In the genomic region with DNA sequence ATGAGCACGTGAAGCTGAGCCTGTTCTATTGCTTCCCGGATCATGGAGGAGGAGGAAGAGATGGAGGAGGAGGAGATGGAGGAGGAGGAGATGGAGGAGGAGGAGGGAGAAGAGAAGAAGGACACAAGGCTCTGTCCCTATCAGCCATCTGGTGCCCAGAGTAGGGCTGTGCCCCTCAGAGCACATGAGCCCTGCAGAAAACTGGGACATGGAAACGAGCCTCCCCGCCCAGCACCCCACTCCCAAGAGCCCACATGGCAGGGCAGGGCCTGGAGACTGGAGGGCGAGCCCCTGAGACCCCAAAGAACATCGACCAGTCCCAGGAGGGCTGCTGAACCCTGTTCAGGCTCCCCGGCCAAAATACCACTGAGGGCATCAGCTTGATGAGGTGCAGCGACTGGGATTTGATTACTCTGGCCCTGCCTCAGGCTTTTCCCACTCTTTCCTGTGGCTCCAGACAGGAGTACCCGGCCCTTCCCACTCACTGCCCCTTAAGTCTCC, we compare ENCODE assay signal across 18 cellular contexts.
DNase-seq lines count a peak whose midpoint lies in the region; ATAC-seq and TF ChIP-seq lines count a peak whose summit lies in the region.
"Had no signal": no experiment of that assay in that cellular context is flagged by ENCODE, and none has a peak within 500 bp of the region (broad histone marks: within the 10 kb centered on the region; RNA-seq: fewer than 3 reads in every experiment).

No MANE protein-coding gene starts in this region.

- WGBS in IMR-90 (ENCODE audit: extremely low coverage in 2 of 2, insufficient read length in 1 of 2), 2 experiments, result 84% methylated on average over 5 of the region's 9 CpGs; no CpG with 5 or more reads in 1 of the 2 experiments

- H3K4me3 ChIP-seq in IMR-90 (ENCODE audit: insufficient read depth, low read depth, low read length) (no peak overlapping the region), Panc1 (ENCODE audit: low read depth in 2 of 2, low read length in 2 of 2) (no peak overlapping the region), BE2C (ENCODE audit: low read depth, low read length) (no peak overlapping the region)
- H3K4me3 ChIP-seq: BLaER1 treated with 17β-estradiol and CSF1 and Interleukin-3, amounts not matched to agents 10 nM and 100 nM had no signal

- H4K5ac ChIP-seq in IMR-90 (ENCODE audit: low read depth, low read length), result no peak overlapping the region

- H3K56ac ChIP-seq in IMR-90 (ENCODE audit: extremely low read depth, insufficient read depth, low read length), result no peak overlapping the region

- no peaks in the 10 kb centered on the region for H4K20me1 ChIP-seq in IMR-90 (ENCODE audit: insufficient read depth, low read length)

- ATAC-seq in activated T-cell treated with anti-CD3 and anti-CD28 coated beads, Interleukin-2, amount 50 U/mL, for 4 hours, result no peak
- ATAC-seq in IMR-90 (ENCODE audit: low read depth) (no peak), Panc1 (no peak), HG02938 (IDR thresholded peaks at IDR 0.05; ENCODE audit: unreplicated experiment) (no peak), left lobe of liver (no peak)

- no peak for TF ChIP-seq POLR2A in IMR-90 (IDR thresholded peaks at IDR 0.05; ENCODE audit: low read depth, low read length)

- H3K23ac ChIP-seq in IMR-90 (ENCODE audit: low read depth, low read length), result 0 out of 2 replicates have a peak overlapping the region, but pooled peaks have one; percentile 24

- H3K36me3 ChIP-seq in IMR-90 (ENCODE audit: control insufficient read depth, insufficient read depth, low read length) (no peaks in the 10 kb centered on the region), Panc1 (ENCODE audit: control insufficient read depth, insufficient read depth, low read length) (no peaks in the 10 kb centered on the region), BE2C (no peaks in the 10 kb centered on the region)
- H3K36me3 ChIP-seq: BLaER1 treated with 17β-estradiol and CSF1 and Interleukin-3, amounts not matched to agents 10 nM and 100 nM had no signal

- H3K27me3 Mint-ChIP-seq in activated T-cell treated with anti-CD3 and anti-CD28 coated beads, Interleukin-2, amount 50 U/mL, for 4 hours (ENCODE audit: low read depth), result peaks cover 32% of the 10 kb centered on the region

- H3K9me1 ChIP-seq in IMR-90 (ENCODE audit: insufficient read depth, low read length), result peaks cover 18% of the 10 kb centered on the region

- H3K9ac ChIP-seq in IMR-90 (ENCODE audit: low read depth, low read length), result no peak overlapping the region

- intact Hi-C loops in IMR-90 (cut with micrococcal nuclease) (loop anchor here (10.0 kb wide), 1 partner anchor 103 kb away; no protein-coding TSS in a partner anchor), Panc1 (cut with micrococcal nuclease; ENCODE audit: unreplicated experiment) (no loop called here), posterior vena cava (cut with DNase I) (no loop called here)

- H3K4ac ChIP-seq in IMR-90 (ENCODE audit: low read depth, low read length), result 0 out of 2 replicates have a peak overlapping the region, but pooled peaks have one; percentile 4

- H4K8ac ChIP-seq in IMR-90 (ENCODE audit: low read depth in 2 of 2, low read length in 2 of 2), result no peak overlapping the region

- H2AFZ ChIP-seq in IMR-90 (replicated peaks; ENCODE audit: low read length, poor library complexity), result no peak overlapping the region

- POLR2A ChIA-PET in IMR-90 (lab: Charles Lee; ENCODE audit: unreplicated experiment), result no interaction called here
- POLR2A ChIA-PET in Panc1 (lab: Charles Lee), result no interaction called here

- H3K18ac ChIP-seq in IMR-90 (ENCODE audit: low read depth, low read length), result no peak overlapping the region

- TF ChIP-seq CTCF in IMR-90 (conservative IDR thresholded peaks at IDR 0.05; ENCODE audit: low read depth, low read length), result no peak
- TF ChIP-seq CTCF in Panc1 (IDR thresholded peaks at IDR 0.05), result no peak
- no peak for TF ChIP-seq CTCF in BE2C (IDR thresholded peaks at IDR 0.05; ENCODE audit: low read depth, low read length)

- no peak overlapping the region for H3K4me2 ChIP-seq in IMR-90 (ENCODE audit: low read depth, low read length)

- H3K4me1 ChIP-seq in IMR-90 (ENCODE audit: control insufficient read depth, insufficient read depth, low read length), result peaks cover 16% of the 10 kb centered on the region
- peaks cover 32% of the 10 kb centered on the region for H3K4me1 ChIP-seq in Panc1 (ENCODE audit: control insufficient read depth, insufficient read depth, low read length)
- H3K4me1 ChIP-seq in BE2C, result peaks cover 4% of the 10 kb centered on the region

- H3K27ac ChIP-seq in IMR-90 (ENCODE audit: insufficient read depth, low read length), result no peak overlapping the region
- peak overlapping the region; percentile 99 for H3K27ac ChIP-seq in Panc1 (ENCODE audit: low read length)
- H3K27ac ChIP-seq: RWPE1 had no signal

- CTCF ChIA-PET in IMR-90 (lab: Yijun Ruan, JAX) (no interaction called here), Panc1 (lab: Charles Lee) (no interaction called here)

- dilution Hi-C loops in IMR-90 (cut with HindIII; ENCODE audit: low sequenced_read_pairs, unreplicated experiment), result no loop called here

- no peaks in the 10 kb centered on the region for H3K79me1 ChIP-seq in IMR-90 (ENCODE audit: low read depth in 1 of 2, low read length in 2 of 2)

- no peak overlapping the region for H2BK20ac ChIP-seq in IMR-90 (ENCODE audit: low read depth, low read length)

- H2BK120ac ChIP-seq in IMR-90 (ENCODE audit: low read depth, low read length), result no peak overlapping the region

- no peaks in the 10 kb centered on the region for H3K36me3 Mint-ChIP-seq in activated T-cell treated with anti-CD3 and anti-CD28 coated beads, Interleukin-2, amount 50 U/mL, for 4 hours (ENCODE audit: insufficient read depth)

- DNase-seq in activated T-cell treated with anti-CD3 and anti-CD28 coated beads, Interleukin-2, amount 50 U/mL, for 1 hour, result peak; percentile 13
- DNase-seq in activated T-cell treated with anti-CD3 and anti-CD28 coated beads, Interleukin-2, amount 50 U/mL, for 4 hours, result no peak
- DNase-seq in IMR-90 (no peak), Panc1 (ENCODE audit: low read depth, low spot score) (no peak), posterior vena cava (ENCODE audit: low spot score) (peak; percentile 52), BE2C (no peak), left lobe of liver (ENCODE audit: low spot score) (no peak)
- DNase-seq: CD4-positive, alpha-beta T cell; HCEC 1CT; NCI-H1105 treated with DMSO at 0.1 percent for 48 hours; NCI-H2029; NCI-H446 treated with DMSO at 0.1 percent for 48 hours; NCI-H526; NCI-H82; SHP77 had no signal

- no peak overlapping the region for H2AK5ac ChIP-seq in IMR-90 (ENCODE audit: low read depth, low read length)

- no peak overlapping the region for H2AK9ac ChIP-seq in IMR-90 (replicated peaks; ENCODE audit: low read depth, low read length, poor library complexity)

- no peak for TF ChIP-seq RAD21 in IMR-90 (IDR thresholded peaks at IDR 0.05; ENCODE audit: low read length)

- in situ Hi-C loops in IMR-90 (cut with MboI; ENCODE audit: low sequenced_read_pairs) (loop anchor here (25.0 kb wide), 1 partner anchor 390 kb away; the partner anchor contains the start of gene TLE3), Panc1 (cut with HindIII; ENCODE audit: low pct_unique_long_range_greater_than_20kb, low sequenced_read_pairs) (no loop called here)

- peaks cover 45% of the 10 kb centered on the region for H3K4me1 Mint-ChIP-seq in activated T-cell treated with anti-CD3 and anti-CD28 coated beads, Interleukin-2, amount 50 U/mL, for 4 hours (ENCODE audit: low read depth)

- 0 out of 3 replicates have a peak overlapping the region, but pooled peaks have one; percentile 48 for H2BK15ac ChIP-seq in IMR-90 (ENCODE audit: low read depth, low read length)

- H3K9me3 ChIP-seq in IMR-90 (ENCODE audit: control insufficient read depth, insufficient read depth, low read length) (no peaks in the 10 kb centered on the region), Panc1 (ENCODE audit: control insufficient read depth, insufficient read depth, low read depth, low read length) (no peaks in the 10 kb centered on the region), BE2C (no peaks in the 10 kb centered on the region)

- H4K91ac ChIP-seq in IMR-90 (ENCODE audit: insufficient read depth, low read depth, low read length), result no peak overlapping the region; the same call in 1 of the 2 replicates

- BruUV-seq in IMR-90 (replicated peaks; lab: Mats Ljungman, UMichigan), result no TSS peak
- no TSS peak for BruUV-seq in Panc1 (replicated peaks; lab: Mats Ljungman, UMichigan)

- no peak overlapping the region for H3K14ac ChIP-seq in IMR-90 (replicated peaks; ENCODE audit: low read depth, low read length)

- H3K9me3 Mint-ChIP-seq in activated T-cell treated with anti-CD3 and anti-CD28 coated beads, Interleukin-2, amount 50 U/mL, for 4 hours, result no peaks in the 10 kb centered on the region
- H3K9me3 Mint-ChIP-seq: CD4-positive, alpha-beta T cell had no signal

- H3K4me3 Mint-ChIP-seq in activated T-cell treated with anti-CD3 and anti-CD28 coated beads, Interleukin-2, amount 50 U/mL, for 4 hours, result no peak overlapping the region

- no peak overlapping the region for H2BK5ac ChIP-seq in IMR-90 (ENCODE audit: low read depth, low read length, poor library complexity, severe bottlenecking)

- H3K27me3 ChIP-seq in IMR-90 (ENCODE audit: control insufficient read depth, insufficient read depth, low read length) (peaks cover 8% of the 10 kb centered on the region), Panc1 (ENCODE audit: control insufficient read depth, insufficient read depth, low read length) (no peaks in the 10 kb centered on the region), BE2C (no peaks in the 10 kb centered on the region)

TF ChIP-seq in IMR-90, 13 proteins besides CTCF, POLR2A, EP300 and RAD21 (continues in another document):
- TF ChIP-seq ELK1 (IDR thresholded peaks at IDR 0.05; ENCODE audit: borderline replicate concordance, low read depth, low read length) (no peak), BHLHE40 (IDR thresholded peaks at IDR 0.05; ENCODE audit: low read depth, low read length) (no peak), NFE2L2 (IDR thresholded peaks at IDR 0.05; ENCODE audit: low read depth, low read length) (no peak), CEBPB (IDR thresholded peaks at IDR 0.05; ENCODE audit: low read depth, low read length) (no peak), CHD1 (IDR thresholded peaks at IDR 0.05; ENCODE audit: low read depth, low read length) (no peak), MXI1 (IDR thresholded peaks at IDR 0.05; ENCODE audit: borderline replicate concordance, low read depth, low read length) (no peak), MAZ (IDR thresholded peaks at IDR 0.05; ENCODE audit: borderline replicate concordance, low read depth, low read length) (no peak), FOS (IDR thresholded peaks at IDR 0.05; ENCODE audit: low read depth, low read length) (no peak)

Comparison
In these comparisons a context has a peak if more than half of its experiments do, and no peak if none do; other contexts are left out.
1. DNase-seq: peak in activated T-cell treated with anti-CD3 and anti-CD28 coated beads, Interleukin-2, amount 50 U/mL, for 1 hour (single experiment) and posterior vena cava (single experiment); none in activated T-cell treated with anti-CD3 and anti-CD28 coated beads, Interleukin-2, amount 50 U/mL, for 4 hours (single experiment), IMR-90 (single experiment), Panc1 (single experiment), BE2C (single experiment) and left lobe of liver (single experiment).